Comparison of ENCODE assay signal across 28 cellular contexts in genomic region chr5:5234912-5235311, GRCh38.
"Had no signal": no experiment of that assay in that cellular context is flagged by ENCODE, and none has a peak within 500 bp of the region (broad histone marks: within the 10 kb centered on the region; RNA-seq: fewer than 3 reads in every experiment).

No MANE protein-coding gene starts in this region.

- H3K4me1 ChIP-seq: neural progenitor cell, parathyroid adenoma, right lobe of liver, sigmoid colon, stomach, thyroid gland, tibial nerve, upper lobe of right lung, uterus had no signal

- H3K79me2 ChIP-seq: parathyroid adenoma had no signal

- H3K9me3 Mint-ChIP-seq: neural progenitor cell, type B pancreatic cell had no signal

- H3K36me3 ChIP-seq: neural progenitor cell, ovary, right lobe of liver, sigmoid colon, stomach, thoracic aorta, thyroid gland, tibial nerve, upper lobe of right lung, uterus had no signal

- H3K4me2 ChIP-seq: neural progenitor cell had no signal

- H3K27ac ChIP-seq: neural progenitor cell, ovary, parathyroid adenoma, psoas muscle, right lobe of liver, sigmoid colon, stomach, thoracic aorta, thyroid gland, tibial nerve, upper lobe of right lung, uterus had no signal

- H3K27me3 Mint-ChIP-seq: progenitor cell of endocrine pancreas; stimulated activated naive B cell treated with anti-CD40 and anti-IgM and Interleukin-4, amounts not matched to agents 10 μg/mL and 1 μg/mL and 100 μg/mL, for 72 hours; stimulated activated naive CD8-positive, alpha-beta T cell treated with anti-CD3 and anti-CD28 coated beads, Interleukin-15, Interleukin-2, amounts not matched to agents 100 ng/mL and 50 ng/mL, for 24 hours had no signal

- H3K27me3 ChIP-seq: neural progenitor cell, ovary, right lobe of liver, sigmoid colon, stomach, thyroid gland, tibial nerve, upper lobe of right lung, uterus had no signal

- H3K36me3 Mint-ChIP-seq: naive thymus-derived CD8-positive, alpha-beta T cell; natural killer cell treated with Interleukin-12 subunit alpha and Interleukin-12 subunit beta and Interleukin-15 and Interleukin-18, amount 100 ng/mL, for 72 hours; neural progenitor cell; stimulated activated effector memory CD8-positive, alpha-beta T cell treated with anti-CD3 and anti-CD28 coated beads, Interleukin-12 subunit alpha, Interleukin-12 subunit beta, amount 100 ng/mL, for 72 hours; stimulated activated naive B cell treated with anti-CD40 and anti-IgM and Interleukin-4, amounts not matched to agents 10 μg/mL and 1 μg/mL and 100 μg/mL, for 72 hours; type B pancreatic cell had no signal

- H3K27ac Mint-ChIP-seq: naive thymus-derived CD8-positive, alpha-beta T cell; natural killer cell treated with Interleukin-12 subunit alpha and Interleukin-12 subunit beta and Interleukin-15 and Interleukin-18, amount 100 ng/mL, for 72 hours; neural progenitor cell; progenitor cell of endocrine pancreas; stimulated activated effector memory CD8-positive, alpha-beta T cell treated with anti-CD3 and anti-CD28 coated beads, Interleukin-12 subunit alpha, Interleukin-12 subunit beta, amount 100 ng/mL, for 72 hours; stimulated activated naive B cell treated with anti-CD40 and anti-IgM and Interleukin-4, amounts not matched to agents 10 μg/mL and 1 μg/mL and 100 μg/mL, for 72 hours; stimulated activated naive CD8-positive, alpha-beta T cell treated with anti-CD3 and anti-CD28 coated beads, Interleukin-15, Interleukin-2, amounts not matched to agents 100 ng/mL and 50 ng/mL, for 24 hours; type B pancreatic cell had no signal

- H3K4me3 ChIP-seq: neural progenitor cell, ovary, psoas muscle, right lobe of liver, sigmoid colon, stomach, thoracic aorta, thyroid gland, tibial nerve, upper lobe of right lung, uterus had no signal

- FAIRE-seq: small intestine had no signal

- H3K9ac ChIP-seq: neural progenitor cell, parathyroid adenoma had no signal

- H3K4me1 Mint-ChIP-seq: naive thymus-derived CD8-positive, alpha-beta T cell; neural progenitor cell; stimulated activated effector memory CD8-positive, alpha-beta T cell treated with anti-CD3 and anti-CD28 coated beads, Interleukin-12 subunit alpha, Interleukin-12 subunit beta, amount 100 ng/mL, for 72 hours; stimulated activated naive B cell treated with anti-CD40 and anti-IgM and Interleukin-4, amounts not matched to agents 10 μg/mL and 1 μg/mL and 100 μg/mL, for 72 hours had no signal

- ATAC-seq: naive thymus-derived CD8-positive, alpha-beta T cell; natural killer cell treated with Interleukin-12 subunit alpha and Interleukin-12 subunit beta and Interleukin-15 and Interleukin-18, amount 100 ng/mL, for 72 hours; psoas muscle; right cardiac atrium; right lobe of liver; stimulated activated effector memory CD8-positive, alpha-beta T cell treated with anti-CD3 and anti-CD28 coated beads, Interleukin-12 subunit alpha, Interleukin-12 subunit beta, amount 100 ng/mL, for 72 hours; stimulated activated naive B cell treated with anti-CD40 and anti-IgM and Interleukin-4, amounts not matched to agents 10 μg/mL and 1 μg/mL and 100 μg/mL, for 72 hours; upper lobe of right lung had no signal

- H3K4me3 Mint-ChIP-seq: naive thymus-derived CD8-positive, alpha-beta T cell; natural killer cell treated with Interleukin-12 subunit alpha and Interleukin-12 subunit beta and Interleukin-15 and Interleukin-18, amount 100 ng/mL, for 72 hours; neural progenitor cell; stimulated activated effector memory CD8-positive, alpha-beta T cell treated with anti-CD3 and anti-CD28 coated beads, Interleukin-12 subunit alpha, Interleukin-12 subunit beta, amount 100 ng/mL, for 72 hours; stimulated activated naive B cell treated with anti-CD40 and anti-IgM and Interleukin-4, amounts not matched to agents 10 μg/mL and 1 μg/mL and 100 μg/mL, for 72 hours; stimulated activated naive CD8-positive, alpha-beta T cell treated with anti-CD3 and anti-CD28 coated beads, Interleukin-15, Interleukin-2, amounts not matched to agents 100 ng/mL and 50 ng/mL, for 24 hours; type B pancreatic cell had no signal

- H2AFZ ChIP-seq: neural progenitor cell, parathyroid adenoma had no signal

- DNase-seq: naive thymus-derived CD8-positive, alpha-beta T cell; occipital lobe; ovary; posterior cingulate gyrus; psoas muscle; right cardiac atrium; right lobe of liver; sigmoid colon; small intestine; stimulated activated CD4-positive, alpha-beta T cell treated with anti-CD3 and anti-CD28 coated beads, Interleukin-15, amount 100 ng/mL, for 24 hours; stimulated activated CD4-positive, alpha-beta T cell treated with anti-CD3 and anti-CD28 coated beads, Interleukin-2, amount 100 ng/mL, for 24 hours; stimulated activated CD4-positive, alpha-beta T cell treated with anti-CD3 and anti-CD28 coated beads, Interleukin-2, amount 100 ng/mL, for 48 hours; stimulated activated CD4-positive, alpha-beta T cell treated with anti-CD3 and anti-CD28 coated beads, Interleukin-4, amount 100 ng/mL, for 24 hours; stimulated activated naive B cell treated with anti-CD40 and anti-IgM and Interleukin-4, amounts not matched to agents 10 μg/mL and 1 μg/mL and 100 μg/mL, for 72 hours; stimulated activated naive CD4-positive, alpha-beta T cell treated with Interleukin-2 at 50 U/mL for 16 hours; stomach; thyroid gland; upper lobe of right lung; uterus had no signal

- H3K9me3 ChIP-seq: ovary, psoas muscle, right lobe of liver, sigmoid colon, stomach, thoracic aorta, thyroid gland, tibial nerve, upper lobe of right lung, uterus had no signal
